ENCODE assay signal across 13 cellular contexts in the genomic region with DNA sequence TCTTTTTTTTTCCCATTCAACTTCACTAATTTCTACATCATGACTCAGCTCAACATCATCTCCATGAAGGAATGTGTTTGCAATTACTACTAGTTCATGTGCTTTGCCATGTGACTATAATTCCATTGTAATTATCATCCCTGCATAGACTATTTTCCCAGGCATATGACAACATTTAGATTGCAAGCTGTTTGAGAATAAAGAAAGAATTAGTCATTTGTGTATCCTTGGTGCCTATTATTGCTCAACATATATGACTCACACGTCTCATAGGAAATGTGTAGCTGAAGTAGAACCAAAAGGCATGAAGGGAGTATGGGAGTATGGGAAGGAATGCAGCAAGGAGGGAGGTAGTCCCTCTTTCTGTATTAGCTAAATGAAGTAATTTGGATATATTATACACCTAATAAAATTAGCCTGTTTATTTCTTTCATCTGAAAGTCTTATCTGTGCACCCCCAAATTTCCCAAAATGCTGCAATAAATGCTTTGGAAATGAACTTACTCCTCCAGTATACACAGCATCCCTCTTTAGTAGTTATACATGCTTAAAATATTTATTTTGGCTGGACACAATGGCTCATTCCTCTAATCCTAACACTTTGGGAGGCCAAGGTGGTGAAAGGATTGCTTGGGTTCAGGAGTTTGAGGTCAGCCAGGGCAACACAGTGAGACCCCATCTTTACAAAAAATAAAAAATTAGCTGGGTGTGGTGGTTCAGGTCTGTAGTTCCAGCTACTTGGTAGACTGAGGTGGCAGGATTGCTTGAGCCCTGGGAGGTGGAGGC.
A peak's percentile ranks its signal among the peaks of the same experiment; 100 is the strongest.
DNase-seq lines count a peak whose midpoint lies in the region; ATAC-seq and TF ChIP-seq lines count a peak whose summit lies in the region.
"Had no signal": no experiment of that assay in that cellular context is flagged by ENCODE, and none has a peak within 500 bp of the region (broad histone marks: within the 10 kb centered on the region; RNA-seq: fewer than 3 reads in every experiment).

No MANE protein-coding gene starts in this region.

- H3K4me3 ChIP-seq in AG04449 (ENCODE audit: low read depth, low read length) (no peak overlapping the region), adipocyte (ENCODE audit: low read length) (peak overlapping the region; percentile 25), hepatocyte (no peak overlapping the region), BE2C (ENCODE audit: low read depth, low read length) (no peak overlapping the region), coronary artery (no peak overlapping the region)
- H3K4me3 ChIP-seq: suprapubic skin had no signal

- H3K36me3 ChIP-seq in adipocyte (ENCODE audit: control insufficient read depth, insufficient read depth, low read length, severe bottlenecking), result no peaks in the 10 kb centered on the region
- no peaks in the 10 kb centered on the region for H3K36me3 ChIP-seq in hepatocyte (replicated peaks; ENCODE audit: insufficient read depth, low read depth)
- H3K36me3 ChIP-seq in BE2C, result no peaks in the 10 kb centered on the region
- H3K36me3 ChIP-seq: suprapubic skin had no signal

- CTCF ChIA-PET in AG04449 (lab: Yijun Ruan, JAX), result interaction anchor here (1.0 to 1.5 kb wide), 2 partner anchors 27 to 30 kb away, joined by 3 to 6 read pairs; no protein-coding TSS in a partner anchor

- POLR2A ChIA-PET in AG04449 (lab: Yijun Ruan, JAX), result no interaction called here

- H3K9ac ChIP-seq in adipocyte (ENCODE audit: low read length), result peak overlapping the region; percentile 70

- TF ChIP-seq CTCF in AG04449 (IDR thresholded peaks at IDR 0.05; ENCODE audit: insufficient read depth, low read length, missing control alignments) (no peak), hepatocyte (IDR thresholded peaks at IDR 0.05; ENCODE audit: poor library complexity) (no peak), BE2C (IDR thresholded peaks at IDR 0.05; ENCODE audit: low read depth, low read length) (no peak), coronary artery (IDR thresholded peaks at IDR 0.05) (no peak)

- no peaks in the 10 kb centered on the region for H3K27me3 ChIP-seq in adipocyte (replicated peaks; ENCODE audit: control insufficient read depth, insufficient read depth, low read length)
- no peaks in the 10 kb centered on the region for H3K27me3 ChIP-seq in hepatocyte
- H3K27me3 ChIP-seq in BE2C, result no peaks in the 10 kb centered on the region
- H3K27me3 ChIP-seq: suprapubic skin had no signal

- no peak overlapping the region for H2AFZ ChIP-seq in hepatocyte

- H3K4me1 ChIP-seq in adipocyte (ENCODE audit: control insufficient read depth, insufficient read depth, low read length), result peaks cover 18% of the 10 kb centered on the region
- H3K4me1 ChIP-seq in hepatocyte (ENCODE audit: insufficient read depth), result no peaks in the 10 kb centered on the region
- H3K4me1 ChIP-seq in BE2C, result no peaks in the 10 kb centered on the region
- H3K4me1 ChIP-seq: suprapubic skin had no signal

- H3K4me2 ChIP-seq in hepatocyte, result no peak overlapping the region

- H3K9me3 ChIP-seq in adipocyte (ENCODE audit: control insufficient read depth, low read length) (peaks cover 19% of the 10 kb centered on the region), hepatocyte (ENCODE audit: low read depth) (no peaks in the 10 kb centered on the region), BE2C (no peaks in the 10 kb centered on the region)
- H3K9me3 ChIP-seq: suprapubic skin had no signal

- DNase-seq in AG04449 (ENCODE audit: low read depth, low spot score) (peak; percentile 99), HS-5 (ENCODE audit: low read depth) (peak; percentile 98), adipocyte (ENCODE audit: low read depth) (peak; percentile 96), hepatocyte (ENCODE audit: low spot score) (peak; percentile 34), BE2C (no peak), coronary artery (ENCODE audit: low spot score) (no peak), NCI-H82 (lab: John Stamatoyannopoulos, UW) (no peak)
- DNase-seq: activated CD4-positive, CD25-positive, alpha-beta regulatory T cell; activated naive CD4-positive, alpha-beta T cell treated with anti-CD3 and anti-CD28 coated beads for 36 hours; CD4-positive, alpha-beta memory T cell; stimulated activated CD4-positive, alpha-beta T cell treated with anti-CD3 and anti-CD28 coated beads, Interleukin-1b, Interleukin-23, amount 100 ng/mL, for 48 hours had no signal

- no peak for ATAC-seq in HG03025 (IDR thresholded peaks at IDR 0.05; ENCODE audit: low FRiP score, unreplicated experiment)

- 43% methylated on average over 1 of the region's 1 CpG for WGBS in hepatocyte (ENCODE audit: low lambda C conversion rate, missing lambda C conversion rate)

- no peaks in the 10 kb centered on the region for H4K20me1 ChIP-seq in hepatocyte (ENCODE audit: insufficient read depth, poor library complexity, severe bottlenecking)

- H3K9me2 ChIP-seq in hepatocyte (replicated peaks; ENCODE audit: insufficient read depth), result no peaks in the 10 kb centered on the region

- peak overlapping the region; percentile 53 for H3K27ac ChIP-seq in hepatocyte
- no peak overlapping the region for H3K27ac ChIP-seq in coronary artery
- H3K27ac ChIP-seq: suprapubic skin had no signal

- no peaks in the 10 kb centered on the region for H3K79me2 ChIP-seq in hepatocyte

Comparison
In these comparisons a context has a peak if more than half of its experiments do, and no peak if none do; other contexts are left out.
1. DNase-seq: peak in AG04449 (single experiment), HS-5 (single experiment), adipocyte (single experiment) and hepatocyte (single experiment); none in BE2C (single experiment), coronary artery (single experiment) and NCI-H82 (single experiment).